18 cellular contexts compared by ENCODE assay signal in genomic region chr20:33386673-33387072, GRCh38.
"Had no signal": no experiment of that assay in that cellular context is flagged by ENCODE, and none has a peak within 500 bp of the region (broad histone marks: within the 10 kb centered on the region; RNA-seq: fewer than 3 reads in every experiment).

No MANE protein-coding gene starts in this region.

- H3K27ac ChIP-seq: colonic mucosa, neutrophil, sigmoid colon, skin epidermis, suprapubic skin, thyroid gland had no signal

- ATAC-seq: left colon; naive thymus-derived CD4-positive, alpha-beta T cell; stimulated activated naive CD8-positive, alpha-beta T cell treated with anti-CD3 and anti-CD28 coated beads, Interleukin-15, Interleukin-2, amounts not matched to agents 100 U/mL and 50 U/mL, for 24 hours had no signal

- H3K27me3 ChIP-seq: colonic mucosa, hepatocyte, neutrophil, sigmoid colon, suprapubic skin, thyroid gland had no signal

- DNase-seq: colonic mucosa; effector CD4-positive, alpha-beta T cell; endodermal cell; foreskin melanocyte; head of caudate nucleus; left colon; naive thymus-derived CD4-positive, alpha-beta T cell; sigmoid colon; stimulated activated CD4-positive, alpha-beta T cell treated with anti-CD3 and anti-CD28 coated beads, Interleukin-12 subunit alpha, Interleukin-12 subunit beta, amount 100 ng/mL, for 4 hours; stimulated activated naive CD8-positive, alpha-beta T cell treated with anti-CD3 and anti-CD28 coated beads, Interleukin-15, Interleukin-2, amounts not matched to agents 100 U/mL and 50 U/mL, for 24 hours; thyroid gland had no signal

- H3K4me2 ChIP-seq: hepatocyte had no signal

- FAIRE-seq: endothelial cell of umbilical vein, urothelium cell line had no signal

- H3K9me3 ChIP-seq: colonic mucosa, neutrophil, sigmoid colon, suprapubic skin, thyroid gland had no signal

- H3K27ac Mint-ChIP-seq: type B pancreatic cell had no signal

- H2AFZ ChIP-seq: hepatocyte had no signal

- H3K4me3 Mint-ChIP-seq: endodermal cell; naive thymus-derived CD4-positive, alpha-beta T cell; type B pancreatic cell had no signal

- H3K79me2 ChIP-seq: hepatocyte had no signal

- H3K4me1 ChIP-seq: colonic mucosa, sigmoid colon, suprapubic skin, thyroid gland had no signal

- H3K9me3 Mint-ChIP-seq: naive thymus-derived CD4-positive, alpha-beta T cell; type B pancreatic cell had no signal

- H3K4me3 ChIP-seq: colonic mucosa, hepatocyte, sigmoid colon, skin epidermis, suprapubic skin, thyroid gland had no signal

- H3K27me3 Mint-ChIP-seq: naive thymus-derived CD4-positive, alpha-beta T cell; type B pancreatic cell had no signal

- H3K4me1 Mint-ChIP-seq: endodermal cell; naive thymus-derived CD4-positive, alpha-beta T cell had no signal
